1 cellular context compared by ENCODE assay signal in the genomic region with DNA sequence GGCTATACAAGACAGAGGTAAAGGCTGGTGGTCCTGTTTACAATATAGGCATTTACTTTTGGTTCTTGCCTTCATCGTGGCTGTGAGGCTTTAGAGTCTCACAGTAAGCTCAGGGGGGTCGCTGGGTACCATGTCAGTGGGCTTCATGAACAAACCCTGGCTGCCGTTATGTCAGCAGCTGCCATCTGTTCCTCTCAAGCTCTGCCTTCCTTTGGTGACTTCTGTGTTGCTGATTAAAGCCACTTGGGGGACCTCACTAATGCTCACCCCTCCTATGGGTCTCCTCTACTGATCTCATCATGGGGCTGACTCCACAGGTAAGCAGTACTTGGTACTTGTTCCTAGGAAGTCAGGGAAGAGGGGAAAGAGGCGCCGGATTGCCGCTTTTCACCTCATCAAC.
TF ChIP-seq lines count a peak whose summit lies in the region.

No MANE protein-coding gene starts in this region.

TF ChIP-seq in HepG2, 621 proteins besides CTCF, POLR2A, EP300 and RAD21 (continued from another document and continues in another):
- TF ChIP-seq PRDM15 (CRISPR knock-in tag; IDR thresholded peaks at IDR 0.05) (no peak), SRSF1 (optimal IDR thresholded peaks at IDR 0.05; ENCODE audit: low read depth, low read length) (no peak), MEF2D (CRISPR knock-in tag; IDR thresholded peaks at IDR 0.05) (no peak), EHMT2 (IDR thresholded peaks at IDR 0.05; ENCODE audit: borderline replicate concordance, low read depth, low read length) (no peak), ZNF607 (CRISPR knock-in tag; IDR thresholded peaks at IDR 0.05; ENCODE audit: borderline replicate concordance) (no peak), BRD4 (CRISPR knock-in tag; IDR thresholded peaks at IDR 0.05) (0 out of 2 replicates have a peak, but pooled peaks have one; percentile 36), GATA4 (IDR thresholded peaks at IDR 0.05; ENCODE audit: borderline replicate concordance, low read depth) (no peak), NFATC3 (CRISPR knock-in tag; IDR thresholded peaks at IDR 0.05) (no peak), ZNF430 (CRISPR knock-in tag; IDR thresholded peaks at IDR 0.05) (no peak), SAFB2 (CRISPR knock-in tag; IDR thresholded peaks at IDR 0.05; ENCODE audit: borderline replicate concordance, low read depth) (0 out of 2 replicates have a peak, but pooled peaks have one; percentile 4), ZNF274 (CRISPR knock-in tag; IDR thresholded peaks at IDR 0.05) (no peak; the same call in 1 of the 2 replicates), ZFP1 (CRISPR knock-in tag; IDR thresholded peaks at IDR 0.05) (no peak; the same call in 1 of the 2 replicates), ZBTB38 (CRISPR knock-in tag; IDR thresholded peaks at IDR 0.05) (0 out of 2 replicates have a peak, but pooled peaks have one; percentile 30), SALL1 (CRISPR knock-in tag; IDR thresholded peaks at IDR 0.05) (no peak), FOXP1 (IDR thresholded peaks at IDR 0.05) (no peak), FOXP1 (CRISPR knock-in tag; IDR thresholded peaks at IDR 0.05) (no peak), ZUFSP (CRISPR knock-in tag; IDR thresholded peaks at IDR 0.05; ENCODE audit: borderline replicate concordance) (no peak), ZNF383 (CRISPR knock-in tag; IDR thresholded peaks at IDR 0.05; ENCODE audit: borderline replicate concordance) (no peak), HMGA1 (CRISPR knock-in tag; conservative IDR thresholded peaks at IDR 0.05) (no peak), ZNF598 (CRISPR knock-in tag; IDR thresholded peaks at IDR 0.05; ENCODE audit: borderline replicate concordance) (0 out of 2 replicates have a peak, but pooled peaks have one; percentile 76), PCBP1 (IDR thresholded peaks at IDR 0.05; ENCODE audit: borderline replicate concordance, low read depth, low read length) (no peak), ZBTB8A (CRISPR knock-in tag; IDR thresholded peaks at IDR 0.05; ENCODE audit: borderline replicate concordance, low read depth) (no peak), PITX1 (CRISPR knock-in tag; IDR thresholded peaks at IDR 0.05) (no peak), NR2C2 (CRISPR knock-in tag; IDR thresholded peaks at IDR 0.05; ENCODE audit: borderline replicate concordance) (no peak), ZNF800 (CRISPR knock-in tag; IDR thresholded peaks at IDR 0.05) (no peak), GABPB1 (CRISPR knock-in tag; IDR thresholded peaks at IDR 0.05) (no peak), ZNF616 (CRISPR knock-in tag; IDR thresholded peaks at IDR 0.05; ENCODE audit: low read depth) (no peak), ZNF546 (CRISPR knock-in tag; conservative IDR thresholded peaks at IDR 0.05) (no peak), ZNF121 (CRISPR knock-in tag; IDR thresholded peaks at IDR 0.05) (no peak), SIN3A (IDR thresholded peaks at IDR 0.05; ENCODE audit: borderline replicate concordance, low read depth, low read length) (no peak), GFI1 (CRISPR knock-in tag; IDR thresholded peaks at IDR 0.05; ENCODE audit: borderline replicate concordance) (no peak), HNF4A (CRISPR knock-in tag; IDR thresholded peaks at IDR 0.05) (no peak), ATF4 (CRISPR knock-in tag; IDR thresholded peaks at IDR 0.05) (no peak), THAP11 (CRISPR knock-in tag; IDR thresholded peaks at IDR 0.05) (no peak), ZNF615 (CRISPR knock-in tag; IDR thresholded peaks at IDR 0.05; ENCODE audit: borderline replicate concordance) (no peak), SOX6 (IDR thresholded peaks at IDR 0.05) (no peak), SOX6 (CRISPR knock-in tag; IDR thresholded peaks at IDR 0.05) (no peak), ZNF737 (CRISPR knock-in tag; IDR thresholded peaks at IDR 0.05; ENCODE audit: borderline replicate concordance) (no peak), WIZ (CRISPR knock-in tag; IDR thresholded peaks at IDR 0.05) (0 out of 2 replicates have a peak, but pooled peaks have one; percentile 0), ZNF138 (CRISPR knock-in tag; IDR thresholded peaks at IDR 0.05; ENCODE audit: low read depth) (no peak), NFYB (CRISPR knock-in tag; IDR thresholded peaks at IDR 0.05) (no peak), ZNF891 (CRISPR knock-in tag; IDR thresholded peaks at IDR 0.05) (no peak)
- TF ChIP-seq, protein P1, sequence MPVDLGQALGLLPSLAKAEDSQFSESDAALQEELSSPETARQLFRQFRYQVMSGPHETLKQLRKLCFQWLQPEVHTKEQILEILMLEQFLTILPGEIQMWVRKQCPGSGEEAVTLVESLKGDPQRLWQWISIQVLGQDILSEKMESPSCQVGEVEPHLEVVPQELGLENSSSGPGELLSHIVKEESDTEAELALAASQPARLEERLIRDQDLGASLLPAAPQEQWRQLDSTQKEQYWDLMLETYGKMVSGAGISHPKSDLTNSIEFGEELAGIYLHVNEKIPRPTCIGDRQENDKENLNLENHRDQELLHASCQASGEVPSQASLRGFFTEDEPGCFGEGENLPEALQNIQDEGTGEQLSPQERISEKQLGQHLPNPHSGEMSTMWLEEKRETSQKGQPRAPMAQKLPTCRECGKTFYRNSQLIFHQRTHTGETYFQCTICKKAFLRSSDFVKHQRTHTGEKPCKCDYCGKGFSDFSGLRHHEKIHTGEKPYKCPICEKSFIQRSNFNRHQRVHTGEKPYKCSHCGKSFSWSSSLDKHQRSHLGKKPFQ (CRISPR knock-in tag; IDR thresholded peaks at IDR 0.05; ENCODE audit: insufficient replicate concordance): no peak
- TF ChIP-seq, protein P2, sequence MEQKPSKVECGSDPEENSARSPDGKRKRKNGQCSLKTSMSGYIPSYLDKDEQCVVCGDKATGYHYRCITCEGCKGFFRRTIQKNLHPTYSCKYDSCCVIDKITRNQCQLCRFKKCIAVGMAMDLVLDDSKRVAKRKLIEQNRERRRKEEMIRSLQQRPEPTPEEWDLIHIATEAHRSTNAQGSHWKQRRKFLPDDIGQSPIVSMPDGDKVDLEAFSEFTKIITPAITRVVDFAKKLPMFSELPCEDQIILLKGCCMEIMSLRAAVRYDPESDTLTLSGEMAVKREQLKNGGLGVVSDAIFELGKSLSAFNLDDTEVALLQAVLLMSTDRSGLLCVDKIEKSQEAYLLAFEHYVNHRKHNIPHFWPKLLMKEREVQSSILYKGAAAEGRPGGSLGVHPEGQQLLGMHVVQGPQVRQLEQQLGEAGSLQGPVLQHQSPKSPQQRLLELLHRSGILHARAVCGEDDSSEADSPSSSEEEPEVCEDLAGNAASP (CRISPR knock-in tag; IDR thresholded peaks at IDR 0.05; ENCODE audit: borderline replicate concordance): no peak
- TF ChIP-seq, protein P3, sequence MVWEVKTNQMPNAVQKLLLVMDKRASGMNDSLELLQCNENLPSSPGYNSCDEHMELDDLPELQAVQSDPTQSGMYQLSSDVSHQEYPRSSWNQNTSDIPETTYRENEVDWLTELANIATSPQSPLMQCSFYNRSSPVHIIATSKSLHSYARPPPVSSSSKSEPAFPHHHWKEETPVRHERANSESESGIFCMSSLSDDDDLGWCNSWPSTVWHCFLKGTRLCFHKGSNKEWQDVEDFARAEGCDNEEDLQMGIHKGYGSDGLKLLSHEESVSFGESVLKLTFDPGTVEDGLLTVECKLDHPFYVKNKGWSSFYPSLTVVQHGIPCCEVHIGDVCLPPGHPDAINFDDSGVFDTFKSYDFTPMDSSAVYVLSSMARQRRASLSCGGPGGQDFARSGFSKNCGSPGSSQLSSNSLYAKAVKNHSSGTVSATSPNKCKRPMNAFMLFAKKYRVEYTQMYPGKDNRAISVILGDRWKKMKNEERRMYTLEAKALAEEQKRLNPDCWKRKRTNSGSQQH (CRISPR knock-in tag; IDR thresholded peaks at IDR 0.05; ENCODE audit: low read depth): no peak
- TF ChIP-seq, protein P4, sequence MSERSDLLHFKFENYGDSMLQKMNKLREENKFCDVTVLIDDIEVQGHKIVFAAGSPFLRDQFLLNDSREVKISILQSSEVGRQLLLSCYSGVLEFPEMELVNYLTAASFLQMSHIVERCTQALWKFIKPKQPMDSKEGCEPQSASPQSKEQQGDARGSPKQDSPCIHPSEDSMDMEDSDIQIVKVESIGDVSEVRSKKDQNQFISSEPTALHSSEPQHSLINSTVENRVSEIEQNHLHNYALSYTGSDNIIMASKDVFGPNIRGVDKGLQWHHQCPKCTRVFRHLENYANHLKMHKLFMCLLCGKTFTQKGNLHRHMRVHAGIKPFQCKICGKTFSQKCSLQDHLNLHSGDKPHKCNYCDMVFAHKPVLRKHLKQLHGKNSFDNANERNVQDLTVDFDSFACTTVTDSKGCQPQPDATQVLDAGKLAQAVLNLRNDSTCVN (CRISPR knock-in tag; IDR thresholded peaks at IDR 0.05; ENCODE audit: borderline replicate concordance): 0 out of 2 replicates have a peak, but pooled peaks have one; percentile 57
- TF ChIP-seq, protein P5, sequence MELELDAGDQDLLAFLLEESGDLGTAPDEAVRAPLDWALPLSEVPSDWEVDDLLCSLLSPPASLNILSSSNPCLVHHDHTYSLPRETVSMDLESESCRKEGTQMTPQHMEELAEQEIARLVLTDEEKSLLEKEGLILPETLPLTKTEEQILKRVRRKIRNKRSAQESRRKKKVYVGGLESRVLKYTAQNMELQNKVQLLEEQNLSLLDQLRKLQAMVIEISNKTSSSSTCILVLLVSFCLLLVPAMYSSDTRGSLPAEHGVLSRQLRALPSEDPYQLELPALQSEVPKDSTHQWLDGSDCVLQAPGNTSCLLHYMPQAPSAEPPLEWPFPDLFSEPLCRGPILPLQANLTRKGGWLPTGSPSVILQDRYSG (CRISPR knock-in tag; IDR thresholded peaks at IDR 0.05): no peak
- TF ChIP-seq, protein P6, sequence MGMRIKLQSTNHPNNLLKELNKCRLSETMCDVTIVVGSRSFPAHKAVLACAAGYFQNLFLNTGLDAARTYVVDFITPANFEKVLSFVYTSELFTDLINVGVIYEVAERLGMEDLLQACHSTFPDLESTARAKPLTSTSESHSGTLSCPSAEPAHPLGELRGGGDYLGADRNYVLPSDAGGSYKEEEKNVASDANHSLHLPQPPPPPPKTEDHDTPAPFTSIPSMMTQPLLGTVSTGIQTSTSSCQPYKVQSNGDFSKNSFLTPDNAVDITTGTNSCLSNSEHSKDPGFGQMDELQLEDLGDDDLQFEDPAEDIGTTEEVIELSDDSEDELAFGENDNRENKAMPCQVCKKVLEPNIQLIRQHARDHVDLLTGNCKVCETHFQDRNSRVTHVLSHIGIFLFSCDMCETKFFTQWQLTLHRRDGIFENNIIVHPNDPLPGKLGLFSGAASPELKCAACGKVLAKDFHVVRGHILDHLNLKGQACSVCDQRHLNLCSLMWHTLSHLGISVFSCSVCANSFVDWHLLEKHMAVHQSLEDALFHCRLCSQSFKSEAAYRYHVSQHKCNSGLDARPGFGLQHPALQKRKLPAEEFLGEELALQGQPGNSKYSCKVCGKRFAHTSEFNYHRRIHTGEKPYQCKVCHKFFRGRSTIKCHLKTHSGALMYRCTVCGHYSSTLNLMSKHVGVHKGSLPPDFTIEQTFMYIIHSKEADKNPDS (CRISPR knock-in tag; IDR thresholded peaks at IDR 0.05): 0 out of 2 replicates have a peak, but pooled peaks have one; percentile 45
